In the genomic region with DNA sequence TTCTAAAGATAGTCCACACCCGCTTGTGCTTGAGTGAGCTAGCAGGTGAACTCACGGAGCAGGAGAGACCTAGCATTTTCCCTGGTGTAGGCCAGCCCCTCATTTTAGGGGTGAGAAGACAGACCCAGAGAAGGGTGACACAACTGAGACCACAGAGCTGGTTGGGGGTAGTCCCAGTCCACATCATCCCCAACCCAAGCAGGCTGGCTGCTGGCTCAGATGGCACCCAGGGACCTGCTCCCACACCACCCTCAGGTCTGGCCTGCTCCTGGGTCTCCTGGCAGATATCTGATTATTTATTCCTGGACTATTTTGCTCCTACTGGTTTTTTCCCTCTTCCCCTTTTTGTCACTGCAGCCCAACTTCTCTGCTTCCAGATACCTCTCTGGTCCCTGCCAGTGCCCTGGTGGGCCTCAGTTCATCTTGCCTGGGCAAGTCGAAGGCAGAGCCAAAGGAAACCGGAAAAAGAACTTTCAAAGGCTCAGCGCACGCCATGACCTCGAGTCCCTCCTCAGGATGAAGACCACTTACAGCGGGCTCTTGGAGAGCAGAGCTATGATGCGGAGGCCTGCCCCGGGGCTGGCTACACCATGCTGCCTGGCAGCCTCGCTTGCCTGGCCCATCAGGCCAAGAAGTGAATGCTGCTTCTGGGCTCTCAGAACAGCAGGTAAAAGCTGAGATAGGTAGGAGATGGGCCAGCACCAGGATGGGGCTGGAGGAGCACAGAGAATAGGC, we compare ENCODE assay signal across 1 cellular context.
TF ChIP-seq lines count a peak whose summit lies in the region.

No MANE protein-coding gene starts in this region.

TF ChIP-seq in WTC11, 78 proteins besides CTCF, POLR2A, EP300 and RAD21 (continued from another document):
- TF ChIP-seq, protein P1, sequence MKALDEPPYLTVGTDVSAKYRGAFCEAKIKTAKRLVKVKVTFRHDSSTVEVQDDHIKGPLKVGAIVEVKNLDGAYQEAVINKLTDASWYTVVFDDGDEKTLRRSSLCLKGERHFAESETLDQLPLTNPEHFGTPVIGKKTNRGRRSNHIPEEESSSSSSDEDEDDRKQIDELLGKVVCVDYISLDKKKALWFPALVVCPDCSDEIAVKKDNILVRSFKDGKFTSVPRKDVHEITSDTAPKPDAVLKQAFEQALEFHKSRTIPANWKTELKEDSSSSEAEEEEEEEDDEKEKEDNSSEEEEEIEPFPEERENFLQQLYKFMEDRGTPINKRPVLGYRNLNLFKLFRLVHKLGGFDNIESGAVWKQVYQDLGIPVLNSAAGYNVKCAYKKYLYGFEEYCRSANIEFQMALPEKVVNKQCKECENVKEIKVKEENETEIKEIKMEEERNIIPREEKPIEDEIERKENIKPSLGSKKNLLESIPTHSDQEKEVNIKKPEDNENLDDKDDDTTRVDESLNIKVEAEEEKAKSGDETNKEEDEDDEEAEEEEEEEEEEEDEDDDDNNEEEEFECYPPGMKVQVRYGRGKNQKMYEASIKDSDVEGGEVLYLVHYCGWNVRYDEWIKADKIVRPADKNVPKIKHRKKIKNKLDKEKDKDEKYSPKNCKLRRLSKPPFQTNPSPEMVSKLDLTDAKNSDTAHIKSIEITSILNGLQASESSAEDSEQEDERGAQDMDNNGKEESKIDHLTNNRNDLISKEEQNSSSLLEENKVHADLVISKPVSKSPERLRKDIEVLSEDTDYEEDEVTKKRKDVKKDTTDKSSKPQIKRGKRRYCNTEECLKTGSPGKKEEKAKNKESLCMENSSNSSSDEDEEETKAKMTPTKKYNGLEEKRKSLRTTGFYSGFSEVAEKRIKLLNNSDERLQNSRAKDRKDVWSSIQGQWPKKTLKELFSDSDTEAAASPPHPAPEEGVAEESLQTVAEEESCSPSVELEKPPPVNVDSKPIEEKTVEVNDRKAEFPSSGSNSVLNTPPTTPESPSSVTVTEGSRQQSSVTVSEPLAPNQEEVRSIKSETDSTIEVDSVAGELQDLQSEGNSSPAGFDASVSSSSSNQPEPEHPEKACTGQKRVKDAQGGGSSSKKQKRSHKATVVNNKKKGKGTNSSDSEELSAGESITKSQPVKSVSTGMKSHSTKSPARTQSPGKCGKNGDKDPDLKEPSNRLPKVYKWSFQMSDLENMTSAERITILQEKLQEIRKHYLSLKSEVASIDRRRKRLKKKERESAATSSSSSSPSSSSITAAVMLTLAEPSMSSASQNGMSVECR (CRISPR knock-in tag; IDR thresholded peaks at IDR 0.05; ENCODE audit: borderline replicate concordance) = no peak
- TF ChIP-seq USF2 (CRISPR knock-in tag; IDR thresholded peaks at IDR 0.05) (no peak), ZNF138 (CRISPR knock-in tag; conservative IDR thresholded peaks at IDR 0.05) (no peak), ZNF671 (CRISPR knock-in tag; IDR thresholded peaks at IDR 0.05) (no peak)
